8 cellular contexts compared by ENCODE assay signal in the genomic region with DNA sequence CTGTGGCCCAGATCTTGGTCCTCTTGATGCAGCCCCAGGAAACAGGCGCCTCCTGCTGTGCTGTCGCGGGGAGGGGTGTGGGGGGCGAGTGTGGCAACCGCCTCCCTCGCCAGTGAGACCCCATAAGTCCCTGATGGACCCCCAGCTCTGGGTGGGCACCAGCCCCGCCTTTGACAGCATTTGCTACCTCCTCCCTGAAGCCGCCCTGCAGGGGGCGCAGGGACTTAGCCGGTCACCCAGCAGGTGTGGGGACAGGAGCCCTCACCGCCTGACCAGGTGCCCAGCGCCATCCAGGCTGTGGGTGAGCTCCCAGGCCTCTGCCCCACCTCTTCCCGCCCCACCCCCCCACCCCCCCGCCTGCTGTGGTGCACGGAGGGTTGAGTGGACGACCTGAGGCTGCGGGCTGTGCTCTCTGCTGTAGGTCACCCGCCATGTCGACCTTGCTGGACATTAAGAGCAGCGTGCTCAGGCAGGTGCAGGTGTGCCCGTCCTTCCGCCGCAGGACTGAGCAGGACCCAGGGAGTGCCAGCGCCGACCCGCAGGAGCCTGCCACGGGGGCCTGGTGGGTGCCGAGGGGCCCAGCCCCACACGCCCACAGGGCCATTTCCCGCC. TPM values are rescaled to one million over a fixed set of nuclear protein-coding genes. Genes with fewer than 3 reads are reported as not detected.
DNase-seq lines count a peak whose midpoint lies in the region; ATAC-seq and TF ChIP-seq lines count a peak whose summit lies in the region.

No MANE protein-coding gene starts in this region.

- no peak for DNase-seq in AG09319 (ENCODE audit: extremely low read depth, low read depth)
- peak; percentile 50 for DNase-seq in GM12865 (ENCODE audit: low read depth)
- DNase-seq in SK-N-DZ (ENCODE audit: low spot score): peak; percentile 58
- DNase-seq in kidney epithelial cell (ENCODE audit: low read depth): no peak
- no peak for DNase-seq in DMS79 treated with DMSO at 0.1 percent for 48 hours (lab: John Stamatoyannopoulos, UW)
- DNase-seq in RKO (ENCODE audit: low spot score): no peak
- no peak for DNase-seq in NCI-H345 treated with DMSO at 0.1 percent for 48 hours (lab: John Stamatoyannopoulos, UW; ENCODE audit: unreplicated experiment)

- TF ChIP-seq CTCF in AG09319 (IDR thresholded peaks at IDR 0.05; ENCODE audit: low read depth, low read length) (peak; percentile 13), GM12865 (IDR thresholded peaks at IDR 0.05; ENCODE audit: insufficient read depth, low read depth, low read length, missing control alignments) (peak; percentile 55), kidney epithelial cell (IDR thresholded peaks at IDR 0.05; ENCODE audit: insufficient read depth, low read length, poor library complexity, severe bottlenecking) (peak; percentile 40)

- no peak overlapping the region for H3K4me3 ChIP-seq in GM12865 (ENCODE audit: low read depth, low read length)
- no peak overlapping the region for H3K4me3 ChIP-seq in kidney epithelial cell (ENCODE audit: low read depth, low read length)

- ATAC-seq in GM21786 (IDR thresholded peaks at IDR 0.05; ENCODE audit: unreplicated experiment): no peak

- H3K36me3 ChIP-seq in kidney epithelial cell (ENCODE audit: control insufficient read depth, insufficient read depth, low read length): no peaks in the 10 kb centered on the region

- H3K27me3 ChIP-seq in kidney epithelial cell (ENCODE audit: control insufficient read depth, insufficient read depth, low read length): peaks cover 54% of the 10 kb centered on the region

RNA-seq across cellular contexts. Expression of gene BAIAP3, which starts 4.8 kb away (rescaled TPM):
- polyA plus RNA-seq in SK-N-DZ (2014; cell fraction: cytosol; rRNA removed): 0.51 and 1.2 TPM in 2 replicates
- 7.5 and 9.9 TPM in 2 replicates for polyA plus RNA-seq in SK-N-DZ (2014; cell fraction: nucleus; rRNA removed)
- total RNA-seq in kidney epithelial cell: 1.2 and 5.8 TPM in 2 replicates

RNA-seq across cellular contexts. Expression of gene TSR3, which starts 13.5 kb away (rescaled TPM):
- 104 and 120 TPM in 2 replicates for polyA plus RNA-seq in SK-N-DZ (2014; cell fraction: cytosol; rRNA removed)
- 72.6 and 86.5 TPM in 2 replicates for polyA plus RNA-seq in SK-N-DZ (2014; cell fraction: nucleus; rRNA removed)
- total RNA-seq in kidney epithelial cell: 138 and 144 TPM in 2 replicates

RNA-seq across cellular contexts. Expression of gene GNPTG, which starts 13.5 kb away (rescaled TPM):
- polyA plus RNA-seq in SK-N-DZ (2014; cell fraction: cytosol; rRNA removed): 25.5 and 25.8 TPM in 2 replicates
- 105 and 130 TPM in 2 replicates for polyA plus RNA-seq in SK-N-DZ (2014; cell fraction: nucleus; rRNA removed)
- total RNA-seq in kidney epithelial cell: 103 and 104 TPM in 2 replicates

RNA-seq across cellular contexts. Expression of gene UBE2I, which starts 28.8 kb away (rescaled TPM):
- polyA plus RNA-seq in SK-N-DZ (2014; cell fraction: cytosol; rRNA removed): 102 and 125 TPM in 2 replicates
- polyA plus RNA-seq in SK-N-DZ (2014; cell fraction: nucleus; rRNA removed): 132 and 304 TPM in 2 replicates
- 129 and 139 TPM in 2 replicates for total RNA-seq in kidney epithelial cell

Comparison
In these comparisons a context has a peak if more than half of its experiments do, and no peak if none do; other contexts are left out.
1. DNase-seq: peak in GM12865 (single experiment) and SK-N-DZ (single experiment); none in AG09319 (single experiment), kidney epithelial cell (single experiment), DMS79 treated with DMSO at 0.1 percent for 48 hours (single experiment), RKO (single experiment) and NCI-H345 treated with DMSO at 0.1 percent for 48 hours (single experiment).
2. Peak in every context shown above with its lines, with median percentiles within 50 percentile points of each other: CTCF ChIP-seq.